Comparison of ENCODE assay signal across 16 cellular contexts in the genomic region with DNA sequence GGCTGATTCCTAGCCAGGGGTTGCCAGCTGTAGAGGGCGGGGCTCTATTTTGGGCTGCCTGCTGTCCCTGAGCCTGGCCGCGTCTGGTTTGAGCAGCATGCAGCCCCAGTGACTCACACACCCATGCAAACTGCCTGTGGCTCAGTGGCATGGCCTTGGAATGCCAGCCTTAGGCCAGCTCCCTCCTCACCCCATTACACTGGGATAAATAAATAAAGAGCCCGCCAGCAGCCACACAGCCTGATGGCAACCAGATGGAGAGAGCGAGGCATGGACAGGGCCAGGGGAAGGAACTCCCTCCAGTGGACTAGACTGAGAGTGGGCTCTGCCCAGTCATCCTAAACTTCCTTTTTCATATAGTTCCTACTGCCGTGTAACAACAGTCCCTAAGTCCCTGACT. TPM values are rescaled to one million over a fixed set of nuclear protein-coding genes. Genes with fewer than 3 reads are reported as not detected.
DNase-seq lines count a peak whose midpoint lies in the region; ATAC-seq and TF ChIP-seq lines count a peak whose summit lies in the region.
"Had no signal": no experiment of that assay in that cellular context is flagged by ENCODE, and none has a peak within 500 bp of the region (broad histone marks: within the 10 kb centered on the region; RNA-seq: fewer than 3 reads in every experiment).

No MANE protein-coding gene starts in this region.

- no peak for TF ChIP-seq CTCF in RWPE2 (IDR thresholded peaks at IDR 0.05; ENCODE audit: poor library complexity, severe bottlenecking)
- TF ChIP-seq CTCF in epithelial cell of proximal tubule (conservative IDR thresholded peaks at IDR 0.05; ENCODE audit: low read depth, low read length): peak; percentile 48
- no peak for TF ChIP-seq CTCF in WTC11 (IDR thresholded peaks at IDR 0.05)

- ATAC-seq in RWPE2 (ENCODE audit: low read depth) (peak; percentile 69), HG02885 (IDR thresholded peaks at IDR 0.05; ENCODE audit: poor library complexity, unreplicated experiment) (no peak), WTC11 (no peak; the same call in 1 of the 2 replicates)

- H3K27ac Mint-ChIP-seq in WTC11: no peak overlapping the region
- H3K27ac Mint-ChIP-seq: activated CD4-positive, alpha-beta T cell treated with anti-CD3 and anti-CD28 coated beads, Interleukin-2, amount 10 ng/mL, durations not matched to agents 24 days and 14 days; activated naive CD8-positive, alpha-beta T cell treated with anti-CD3 and anti-CD28 coated beads for 36 hours; H9 had no signal

- H3K9me3 Mint-ChIP-seq in WTC11: peaks cover 4% of the 10 kb centered on the region; the same call in 1 of the 2 replicates
- H3K9me3 Mint-ChIP-seq: activated CD4-positive, alpha-beta T cell treated with anti-CD3 and anti-CD28 coated beads, Interleukin-2, amount 10 ng/mL, durations not matched to agents 24 days and 14 days; activated naive CD8-positive, alpha-beta T cell treated with anti-CD3 and anti-CD28 coated beads for 36 hours; H9 had no signal

- H3K27me3 Mint-ChIP-seq in WTC11 (ENCODE audit: low read depth): no peaks in the 10 kb centered on the region; the same call in 1 of the 2 replicates
- H3K27me3 Mint-ChIP-seq: activated CD4-positive, alpha-beta T cell treated with anti-CD3 and anti-CD28 coated beads, Interleukin-2, amount 10 ng/mL, durations not matched to agents 24 days and 14 days; activated naive CD8-positive, alpha-beta T cell treated with anti-CD3 and anti-CD28 coated beads for 36 hours had no signal

- H3K27ac ChIP-seq in RWPE2 (ENCODE audit: poor library complexity, severe bottlenecking): no peak overlapping the region
- H3K27ac ChIP-seq: HL-60, vagina had no signal

- H3K36me3 Mint-ChIP-seq in WTC11: peaks cover 16% of the 10 kb centered on the region

- no peaks in the 10 kb centered on the region for H3K4me1 Mint-ChIP-seq in WTC11
- H3K4me1 Mint-ChIP-seq: activated CD4-positive, alpha-beta T cell treated with anti-CD3 and anti-CD28 coated beads, Interleukin-2, amount 10 ng/mL, durations not matched to agents 24 days and 14 days; activated naive CD8-positive, alpha-beta T cell treated with anti-CD3 and anti-CD28 coated beads for 36 hours; H9 had no signal

- peaks cover 12% of the 10 kb centered on the region for H3K36me3 ChIP-seq in RWPE2 (ENCODE audit: low read depth)

- H3K4me3 ChIP-seq in RWPE2 (ENCODE audit: severe bottlenecking) (no peak overlapping the region), epithelial cell of proximal tubule (ENCODE audit: low read depth, low read length) (no peak overlapping the region), skeletal muscle cell (ENCODE audit: low read depth, low read length) (no peak overlapping the region)
- H3K4me3 ChIP-seq: vagina had no signal

- POLR2A ChIA-PET in WTC11 (lab: Charles Lee): interaction anchor here (0.6 to 0.7 kb wide), 2 partner anchors 125 to 258 kb away, joined by 3 read pairs; no protein-coding TSS in a partner anchor

- DNase-seq in GM04504 (ENCODE audit: low read depth) (peak; percentile 90), RWPE2 (ENCODE audit: low spot score) (no peak), epithelial cell of proximal tubule (ENCODE audit: low read depth) (no peak), skeletal muscle cell (ENCODE audit: low read depth) (peak; percentile 28), DMS153 (lab: John Stamatoyannopoulos, UW) (no peak), COLO829 (ENCODE audit: low spot score) (no peak), WTC11 (ENCODE audit: low spot score) (no peak)
- DNase-seq: activated CD4-positive, alpha-beta T cell treated with anti-CD3 and anti-CD28 coated beads, Interleukin-2, amount 10 ng/mL, durations not matched to agents 24 days and 14 days; activated naive CD8-positive, alpha-beta T cell treated with anti-CD3 and anti-CD28 coated beads for 36 hours; erythroblast; H9; NCI-H1436 had no signal

- no peak overlapping the region for H3K4me3 Mint-ChIP-seq in WTC11
- H3K4me3 Mint-ChIP-seq: activated CD4-positive, alpha-beta T cell treated with anti-CD3 and anti-CD28 coated beads, Interleukin-2, amount 10 ng/mL, durations not matched to agents 24 days and 14 days; activated naive CD8-positive, alpha-beta T cell treated with anti-CD3 and anti-CD28 coated beads for 36 hours; H9 had no signal

- no peaks in the 10 kb centered on the region for H3K9me3 ChIP-seq in RWPE2 (ENCODE audit: severe bottlenecking)
- H3K9me3 ChIP-seq: vagina had no signal

- CTCF ChIA-PET in WTC11 (lab: Charles Lee): interaction anchor here (1.1 to 1.5 kb wide), 5 partner anchors 13 to 132 kb away, joined by 3 to 7 read pairs (median 6); no protein-coding TSS in a partner anchor

- peaks cover 3% of the 10 kb centered on the region for H3K4me1 ChIP-seq in RWPE2 (ENCODE audit: insufficient read depth, poor library complexity, severe bottlenecking)
- H3K4me1 ChIP-seq: vagina had no signal

- no peaks in the 10 kb centered on the region for H3K27me3 ChIP-seq in RWPE2 (ENCODE audit: insufficient read depth, poor library complexity, severe bottlenecking)
- H3K27me3 ChIP-seq: vagina had no signal

TF ChIP-seq in WTC11, 78 proteins besides CTCF, POLR2A, EP300 and RAD21:
- TF ChIP-seq JUN (CRISPR knock-in tag; IDR thresholded peaks at IDR 0.05): no peak

RNA-seq across cellular contexts. Expression of a gene that starts 18.3 kb away (rescaled TPM):
- total RNA-seq in epithelial cell of proximal tubule (13.1 and 17.1 TPM in 2 replicates), WTC11 (2021) (18.4 to 22.3 TPM (median 21.3 TPM) in 3 replicates)

RNA-seq across cellular contexts. Expression of a gene that starts 27.5 kb away (rescaled TPM):
- total RNA-seq in epithelial cell of proximal tubule: 0.06 TPM in 1 of 2 replicates, not detected in the other
- total RNA-seq in WTC11 (2021): 0.41 to 0.59 TPM (median 0.55 TPM) in 3 replicates
- total RNA-seq: G401 had no signal

RNA-seq across cellular contexts. Expression of a gene that starts 34.4 kb away (rescaled TPM):
- 37.5 and 51.0 TPM in 2 replicates for total RNA-seq in epithelial cell of proximal tubule
- 26.7 to 32.8 TPM (median 29.5 TPM) in 3 replicates for total RNA-seq in WTC11 (2021)

RNA-seq across cellular contexts. Expression of a gene that starts 35.7 kb away (rescaled TPM):
- total RNA-seq in epithelial cell of proximal tubule (34.4 and 40.1 TPM in 2 replicates), WTC11 (2021) (50.2 to 60.2 TPM (median 52.8 TPM) in 3 replicates)

Comparison
In these comparisons a context has a peak if more than half of its experiments do, and no peak if none do; other contexts are left out.
1. DNase-seq: peak in GM04504 (single experiment) and skeletal muscle cell (single experiment); none in RWPE2 (single experiment), epithelial cell of proximal tubule (single experiment), DMS153 (single experiment), COLO829 (single experiment) and WTC11 (single experiment).